Comparison of ENCODE assay signal across 8 cellular contexts in the genomic region with DNA sequence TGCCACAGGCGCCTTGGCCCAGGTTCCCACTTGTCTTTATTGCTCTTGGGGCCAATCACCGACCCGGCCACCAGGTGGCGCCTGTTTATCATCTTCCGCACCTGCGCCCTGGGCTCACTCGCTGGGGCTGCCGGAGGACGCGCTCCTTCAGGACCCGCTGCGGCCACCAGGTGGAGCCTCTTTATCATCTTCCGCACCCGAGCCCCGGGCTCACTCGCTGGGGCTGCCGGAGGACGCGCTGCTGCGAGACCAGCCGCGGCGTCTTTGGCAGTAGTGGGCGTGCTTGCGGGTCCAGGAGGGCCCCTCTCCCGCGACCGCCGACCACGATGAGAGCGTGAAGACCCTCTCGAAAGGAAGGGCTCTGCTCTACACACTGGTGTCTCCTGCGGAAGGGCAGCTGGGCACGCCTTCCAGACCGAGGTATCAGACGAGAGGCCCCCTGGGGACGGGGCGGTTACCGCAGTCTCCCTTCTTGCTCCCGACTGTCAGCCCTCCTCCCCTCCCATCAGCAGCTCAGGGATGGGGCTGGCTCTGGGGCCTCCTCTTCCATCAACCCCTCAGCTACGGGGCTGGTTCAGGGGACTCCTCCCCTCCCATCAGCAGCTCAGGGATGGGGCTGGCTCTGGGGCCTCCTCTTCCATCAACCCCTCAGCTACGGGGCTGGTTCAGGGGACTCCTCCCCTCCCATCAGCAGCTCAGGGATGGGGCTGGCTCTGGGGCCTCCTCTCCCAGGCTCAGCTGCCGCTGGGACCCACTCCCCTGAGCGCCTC. TPM values are rescaled to one million over a fixed set of nuclear protein-coding genes. Genes with fewer than 3 reads are reported as not detected.
A peak's percentile ranks its signal among the peaks of the same experiment; 100 is the strongest.
DNase-seq lines count a peak whose midpoint lies in the region; ATAC-seq and TF ChIP-seq lines count a peak whose summit lies in the region.
"Not testable (repeated sequence)": the region's sequence is repeated elsewhere in the genome, so short reads cannot be mapped to it uniquely, and the experiment has no call there.

No MANE protein-coding gene starts in this region.

- TF ChIP-seq CTCF in BJ (IDR thresholded peaks at IDR 0.05; ENCODE audit: insufficient read depth, low read depth, low read length) (peak; percentile 15; the same call in 1 of the 2 replicates), dorsolateral prefrontal cortex (IDR thresholded peaks at IDR 0.05 in 54 of 56, conservative IDR thresholded peaks at IDR 0.05 in 2 of 56; ENCODE audit: low read depth in 1 of 56, partially characterized antibody in 56 of 56) (peak; percentile 33 to 97 (median 80)), liver (IDR thresholded peaks at IDR 0.05; ENCODE audit: low read depth, low read length, missing input control) (peak; percentile 33)

- TF ChIP-seq RAD21 in liver (IDR thresholded peaks at IDR 0.05) = peak in 1 of 2 donors; percentile 70

- not testable (repeated sequence) for H3K4me3 ChIP-seq in BJ (ENCODE audit: low read depth, low read length)
- H3K4me3 ChIP-seq in dorsolateral prefrontal cortex (peak overlapping the region in 55 of 59 donors; percentile 28 to 74 (median 58)), liver (ENCODE audit: low read depth in 1 of 3, low read length in 3 of 3) (peak overlapping the region in 2 of 3 donors; percentile 18 to 20)

- ATAC-seq in GM19372 (IDR thresholded peaks at IDR 0.05; ENCODE audit: low read depth, unreplicated experiment) (peak; percentile 97), HG03159 (IDR thresholded peaks at IDR 0.05; ENCODE audit: unreplicated experiment) (peak; percentile 100)

- peak overlapping the region in 41 of 59 donors; percentile 3 to 89 (median 69) for H3K27ac ChIP-seq in dorsolateral prefrontal cortex
- H3K27ac ChIP-seq in liver (ENCODE audit: low read depth in 1 of 2, low read length in 2 of 2) = not testable (repeated sequence)

- H3K9me3 ChIP-seq in liver (ENCODE audit: control insufficient read depth in 4 of 4, low read length in 3 of 4) = not testable (repeated sequence)

- intact Hi-C loops in dorsolateral prefrontal cortex (cut with DNase I) = loop anchor here in 1 of 2 donors (10.0 kb wide), 1 partner anchor 308 kb away; no protein-coding TSS in a partner anchor

- H3K27me3 ChIP-seq in BJ (ENCODE audit: control insufficient read depth, insufficient read depth, low read length); dorsolateral prefrontal cortex; liver (ENCODE audit: control insufficient read depth in 4 of 4, insufficient read depth in 4 of 4, low read length in 3 of 4): not testable (repeated sequence)

- 22% methylated on average over 44 of the region's 44 CpGs for WGBS in liver

- not testable (repeated sequence) for DNase-seq in BJ (ENCODE audit: low read depth)
- DNase-seq in NCI-H82 (lab: John Stamatoyannopoulos, UW) (peak; percentile 84), dorsolateral prefrontal cortex (peak; percentile 11 to 90 (median 77))
- peak; percentile 64 to 65 for DNase-seq in activated CD8-positive, alpha-beta memory T cell treated with anti-CD3 and anti-CD28 coated beads for 1 hour (ENCODE audit: extremely low read depth in 1 of 2, low read depth in 1 of 2)
- DNase-seq in stimulated activated CD4-positive, alpha-beta T cell treated with anti-CD3 and anti-CD28 coated beads, Interleukin-4, amount 100 ng/mL, for 1 hour = peak; percentile 95

- not testable (repeated sequence) for H3K9ac ChIP-seq in liver (ENCODE audit: low read depth in 1 of 2, low read length in 2 of 2)

- CTCF ChIA-PET in BJ (lab: Yijun Ruan, JAX) = not testable (repeated sequence)

- POLR2A ChIA-PET in BJ (lab: Charles Lee) = not testable (repeated sequence)

- H3K36me3 ChIP-seq in BJ (ENCODE audit: control insufficient read depth, insufficient read depth, low read length); liver (ENCODE audit: control insufficient read depth in 4 of 4, insufficient read depth in 3 of 4, low read depth in 1 of 4, low read length in 3 of 4): not testable (repeated sequence)

- not testable (repeated sequence) for H3K4me1 ChIP-seq in liver (ENCODE audit: control insufficient read depth in 4 of 4, insufficient read depth in 4 of 4, low read length in 3 of 4)

RNA-seq across cellular contexts. Expression of gene OR2L8, which starts 11.5 kb away (rescaled TPM):
- polyA plus RNA-seq in BJ (2011; rRNA removed) (not detected in 2 replicates), liver (not detected)
- not detected in 2 replicates for polyA minus RNA-seq in BJ (2011; rRNA and poly(A)+ RNA removed)
- total RNA-seq in dorsolateral prefrontal cortex (10 to 100 TPM in 5 of 120 experiments, 1 to 10 TPM in 111, under 1 TPM in 4; 0.68 to 12.0 (median 4.8) TPM), liver (under 1 TPM; 0.08 to 0.09 TPM)

RNA-seq across cellular contexts. Expression of gene OR2AJ1, which starts 12.5 kb away (rescaled TPM):
- polyA plus RNA-seq in BJ (2011; rRNA removed) = not detected in 2 replicates
- polyA minus RNA-seq in BJ (2011; rRNA and poly(A)+ RNA removed) = not detected in 2 replicates
- total RNA-seq in dorsolateral prefrontal cortex = under 1 TPM in 54 of 120 experiments, not detected in 66; 0.24 to 0.91 (median 0.39) TPM
- not detected for total RNA-seq in liver
- not detected for polyA plus RNA-seq in liver

RNA-seq across cellular contexts. Expression of gene OR2T8, which starts 17.1 kb away (rescaled TPM):
- not detected in 2 replicates for polyA plus RNA-seq in BJ (2011; rRNA removed)
- not detected in 2 replicates for polyA minus RNA-seq in BJ (2011; rRNA and poly(A)+ RNA removed)
- 1 to 10 TPM in 24 of 120 experiments, under 1 TPM in 50, not detected in 46; 0.41 to 2.4 (median 0.79) TPM for total RNA-seq in dorsolateral prefrontal cortex
- total RNA-seq in liver = under 1 TPM in 1 of 2 donors, not detected in 1; 0.70 TPM
- polyA plus RNA-seq in liver = not detected

RNA-seq across cellular contexts. Expression of gene OR2AK2, which starts 27.9 kb away (rescaled TPM):
- polyA plus RNA-seq in BJ (2011; rRNA removed) = not detected in 2 replicates
- polyA minus RNA-seq in BJ (2011; rRNA and poly(A)+ RNA removed) = not detected in 2 replicates
- total RNA-seq in dorsolateral prefrontal cortex = 10 to 100 TPM in 1 of 120 experiments, 1 to 10 TPM in 113, under 1 TPM in 6; 0.57 to 11.2 (median 4.3) TPM
- total RNA-seq in liver = not detected
- polyA plus RNA-seq in liver = not detected

RNA-seq across cellular contexts. Expression of gene OR2W3, which starts 41.8 kb away (rescaled TPM):
- not detected in 2 replicates for polyA plus RNA-seq in BJ (2011; rRNA removed)
- polyA minus RNA-seq in BJ (2011; rRNA and poly(A)+ RNA removed) = not detected in 2 replicates
- total RNA-seq in dorsolateral prefrontal cortex = 1 to 10 TPM in 117 of 120 experiments, under 1 TPM in 3; 0.55 to 8.3 (median 3.1) TPM
- 10 to 100 TPM in 1 of 2 donors, not detected in 1; 13.4 TPM for total RNA-seq in liver
- not detected for polyA plus RNA-seq in liver

Comparison
In these comparisons a context has a peak if more than half of its experiments do, and no peak if none do; other contexts are left out.
1. CTCF ChIP-seq: peak in every context shown above with its lines; median percentile 80 in dorsolateral prefrontal cortex; 33 in liver; 15 in BJ.